1 cellular context compared by ENCODE assay signal in the genomic region with DNA sequence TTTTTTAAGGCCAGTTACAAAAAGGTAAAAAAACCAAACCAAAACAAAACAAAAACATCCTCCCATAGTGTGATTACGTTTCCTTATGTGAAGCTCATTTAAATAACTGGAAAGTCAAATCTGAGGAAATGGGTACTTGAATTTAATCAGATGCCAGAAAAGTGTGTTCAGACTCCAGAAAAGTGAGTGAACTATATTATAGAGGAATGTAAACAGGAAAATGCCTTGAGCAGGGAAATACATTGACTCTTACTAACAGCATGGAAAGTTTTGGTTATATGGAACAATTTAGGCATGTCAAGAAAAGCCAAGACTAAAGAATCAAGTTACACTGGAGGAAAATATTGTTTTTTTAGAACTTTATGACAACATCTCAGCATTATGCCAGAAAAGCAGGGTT.
TF ChIP-seq lines count a peak whose summit lies in the region.

No MANE protein-coding gene starts in this region.

TF ChIP-seq in SK-N-SH treated with all-trans-retinoic acid at 6 μM for 48 hours, 23 proteins besides CTCF, POLR2A, EP300 and RAD21 (continued from another document):
- TF ChIP-seq, protein P1, sequence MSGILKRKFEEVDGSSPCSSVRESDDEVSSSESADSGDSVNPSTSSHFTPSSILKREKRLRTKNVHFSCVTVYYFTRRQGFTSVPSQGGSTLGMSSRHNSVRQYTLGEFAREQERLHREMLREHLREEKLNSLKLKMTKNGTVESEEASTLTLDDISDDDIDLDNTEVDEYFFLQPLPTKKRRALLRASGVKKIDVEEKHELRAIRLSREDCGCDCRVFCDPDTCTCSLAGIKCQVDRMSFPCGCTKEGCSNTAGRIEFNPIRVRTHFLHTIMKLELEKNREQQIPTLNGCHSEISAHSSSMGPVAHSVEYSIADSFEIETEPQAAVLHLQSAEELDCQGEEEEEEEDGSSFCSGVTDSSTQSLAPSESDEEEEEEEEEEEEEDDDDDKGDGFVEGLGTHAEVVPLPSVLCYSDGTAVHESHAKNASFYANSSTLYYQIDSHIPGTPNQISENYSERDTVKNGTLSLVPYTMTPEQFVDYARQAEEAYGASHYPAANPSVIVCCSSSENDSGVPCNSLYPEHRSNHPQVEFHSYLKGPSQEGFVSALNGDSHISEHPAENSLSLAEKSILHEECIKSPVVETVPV (CRISPR knock-in tag; IDR thresholded peaks at IDR 0.05): no peak
- TF ChIP-seq ZNF70 (CRISPR knock-in tag; IDR thresholded peaks at IDR 0.05) (no peak), SNAI2 (CRISPR knock-in tag; IDR thresholded peaks at IDR 0.05) (no peak), CSDC2 (CRISPR knock-in tag; IDR thresholded peaks at IDR 0.05) (no peak), ISL1 (CRISPR knock-in tag; IDR thresholded peaks at IDR 0.05) (no peak)
- TF ChIP-seq, protein P2, sequence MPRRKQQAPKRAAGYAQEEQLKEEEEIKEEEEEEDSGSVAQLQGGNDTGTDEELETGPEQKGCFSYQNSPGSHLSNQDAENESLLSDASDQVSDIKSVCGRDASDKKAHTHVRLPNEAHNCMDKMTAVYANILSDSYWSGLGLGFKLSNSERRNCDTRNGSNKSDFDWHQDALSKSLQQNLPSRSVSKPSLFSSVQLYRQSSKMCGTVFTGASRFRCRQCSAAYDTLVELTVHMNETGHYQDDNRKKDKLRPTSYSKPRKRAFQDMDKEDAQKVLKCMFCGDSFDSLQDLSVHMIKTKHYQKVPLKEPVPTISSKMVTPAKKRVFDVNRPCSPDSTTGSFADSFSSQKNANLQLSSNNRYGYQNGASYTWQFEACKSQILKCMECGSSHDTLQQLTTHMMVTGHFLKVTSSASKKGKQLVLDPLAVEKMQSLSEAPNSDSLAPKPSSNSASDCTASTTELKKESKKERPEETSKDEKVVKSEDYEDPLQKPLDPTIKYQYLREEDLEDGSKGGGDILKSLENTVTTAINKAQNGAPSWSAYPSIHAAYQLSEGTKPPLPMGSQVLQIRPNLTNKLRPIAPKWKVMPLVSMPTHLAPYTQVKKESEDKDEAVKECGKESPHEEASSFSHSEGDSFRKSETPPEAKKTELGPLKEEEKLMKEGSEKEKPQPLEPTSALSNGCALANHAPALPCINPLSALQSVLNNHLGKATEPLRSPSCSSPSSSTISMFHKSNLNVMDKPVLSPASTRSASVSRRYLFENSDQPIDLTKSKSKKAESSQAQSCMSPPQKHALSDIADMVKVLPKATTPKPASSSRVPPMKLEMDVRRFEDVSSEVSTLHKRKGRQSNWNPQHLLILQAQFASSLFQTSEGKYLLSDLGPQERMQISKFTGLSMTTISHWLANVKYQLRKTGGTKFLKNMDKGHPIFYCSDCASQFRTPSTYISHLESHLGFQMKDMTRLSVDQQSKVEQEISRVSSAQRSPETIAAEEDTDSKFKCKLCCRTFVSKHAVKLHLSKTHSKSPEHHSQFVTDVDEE (CRISPR knock-in tag; IDR thresholded peaks at IDR 0.05): no peak
